ENCODE assay signal across 21 cellular contexts in genomic region chrX:40054793-40055192, GRCh38. TPM values are rescaled to one million over a fixed set of nuclear protein-coding genes. Genes with fewer than 3 reads are reported as not detected.
DNase-seq lines count a peak whose midpoint lies in the region; ATAC-seq and TF ChIP-seq lines count a peak whose summit lies in the region.
"Had no signal": no experiment of that assay in that cellular context is flagged by ENCODE, and none has a peak within 500 bp of the region (broad histone marks: within the 10 kb centered on the region; RNA-seq: fewer than 3 reads in every experiment).

No MANE protein-coding gene starts in this region.

- H3K36me3 ChIP-seq in Caco-2 (ENCODE audit: control insufficient read depth, insufficient read depth, low read length) = peaks cover 8% of the 10 kb centered on the region
- no peaks in the 10 kb centered on the region for H3K36me3 ChIP-seq in mucosa of descending colon (ENCODE audit: low read depth)

- no peaks in the 10 kb centered on the region for H3K27me3 Mint-ChIP-seq in Caco-2 (ENCODE audit: insufficient read depth, unreplicated experiment)
- H3K27me3 Mint-ChIP-seq: B cell had no signal

- CTCF ChIA-PET in Caco-2 (lab: Charles Lee) = no interaction called here

- H3K4me3 Mint-ChIP-seq in Caco-2 (ENCODE audit: unreplicated experiment) = no peak overlapping the region
- H3K4me3 Mint-ChIP-seq: B cell, CD14-positive monocyte, H9 had no signal

- DNase-seq in Caco-2 (peak; percentile 30 to 47), M059J (ENCODE audit: low read depth) (peak; percentile 33), dermis blood vessel endothelial cell (peak; percentile 16), mucosa of descending colon (no peak), pons (ENCODE audit: low spot score) (no peak), NCI-H2107 (lab: John Stamatoyannopoulos, UW) (no peak), UCSD-AML1 (lab: John Stamatoyannopoulos, UW; ENCODE audit: unreplicated experiment) (no peak)
- DNase-seq: H9, KBM-7, NCI-H1092, NCI-H1436, NCI-H187 treated with DMSO at 0.1 percent for 48 hours, NCI-H2227 treated with DMSO at 0.1 percent for 48 hours, NCI-H510A treated with DMSO at 0.1 percent for 48 hours, NCI-H748 treated with DMSO at 0.1 percent for 48 hours, SIG-M5, SK-N-SH had no signal

- POLR2A ChIA-PET in Caco-2 (lab: Charles Lee) = no interaction called here

- no peaks in the 10 kb centered on the region for H3K9me3 Mint-ChIP-seq in Caco-2 (ENCODE audit: unreplicated experiment)

- peak; percentile 63 for ATAC-seq in mucosa of descending colon
- ATAC-seq: A549, GM12878 had no signal

- H3K4me1 ChIP-seq in Caco-2 (peaks cover 8% of the 10 kb centered on the region; the same call in 1 of the 2 replicates), mucosa of descending colon (ENCODE audit: low read depth) (no peaks in the 10 kb centered on the region)
- H3K4me1 ChIP-seq: A549 had no signal

- no peaks in the 10 kb centered on the region for H3K4me1 Mint-ChIP-seq in Caco-2 (ENCODE audit: low read depth, unreplicated experiment)
- H3K4me1 Mint-ChIP-seq: B cell, CD14-positive monocyte, H9 had no signal

- intact Hi-C loops in Caco-2 (cut with micrococcal nuclease; ENCODE audit: unreplicated experiment) (no loop called here), mucosa of descending colon (cut with DNase I, micrococcal nuclease) (no loop called here)

- H3K27ac Mint-ChIP-seq in Caco-2 (ENCODE audit: unreplicated experiment) = no peak overlapping the region
- H3K27ac Mint-ChIP-seq: B cell, H9 had no signal

- no peak for TF ChIP-seq CTCF in Caco-2 (IDR thresholded peaks at IDR 0.05; ENCODE audit: insufficient read depth in 1 of 2, low read depth in 1 of 2, low read length in 1 of 2, severe bottlenecking in 1 of 2, unreplicated experiment in 1 of 2)
- no peak for TF ChIP-seq CTCF in mucosa of descending colon (IDR thresholded peaks at IDR 0.05)

- peaks cover 59% of the 10 kb centered on the region for H3K36me3 Mint-ChIP-seq in Caco-2 (ENCODE audit: insufficient read depth, unreplicated experiment)

- no peaks in the 10 kb centered on the region for H3K27me3 ChIP-seq in Caco-2 (replicated peaks; ENCODE audit: control insufficient read depth, insufficient read depth, low read length)

- no peak overlapping the region for H3K4me3 ChIP-seq in Caco-2 (ENCODE audit: low read depth, low read length)
- H3K4me3 ChIP-seq in mucosa of descending colon = no peak overlapping the region
- H3K4me3 ChIP-seq: A549, GM12878 had no signal

- BruUV-seq in Caco-2 (replicated peaks; lab: Mats Ljungman, UMichigan) = no TSS peak

- 0 out of 2 replicates have a peak, but pooled peaks cover 3% of the 10 kb centered on the region for H3K9me3 ChIP-seq in Caco-2
- peaks cover 10% of the 10 kb centered on the region for H3K9me3 ChIP-seq in mucosa of descending colon
- H3K9me3 ChIP-seq: SK-N-SH had no signal

RNA-seq across cellular contexts. Expression of gene BCOR, which starts 43.0 kb away (rescaled TPM):
- 16.2 and 18.6 TPM in 2 replicates for total RNA-seq in Caco-2 (2022)
- 35.5 and 50.6 TPM in 2 replicates for total RNA-seq in M059J (2014; rRNA removed; shearing (Covaris generic))
- total RNA-seq in dermis blood vessel endothelial cell = 8.8 and 31.6 TPM in 2 replicates
- total RNA-seq in mucosa of descending colon = 10 to 100 TPM; 18.7 to 26.3 (median 23.6) TPM

Comparison
In these comparisons a context has a peak if more than half of its experiments do, and no peak if none do; other contexts are left out.
1. DNase-seq: peak in Caco-2 (2 of 2), M059J (single experiment) and dermis blood vessel endothelial cell (single experiment); none in mucosa of descending colon (0 of 3), pons (single experiment), NCI-H2107 (single experiment) and UCSD-AML1 (single experiment).